ENCODE assay signal across 10 cellular contexts in genomic region chr1:164748253-164748899, GRCh38.
DNase-seq lines count a peak whose midpoint lies in the region; ATAC-seq, FAIRE-seq and TF ChIP-seq lines count a peak whose summit lies in the region.
"Had no signal": no experiment of that assay in that cellular context is flagged by ENCODE, and none has a peak within 500 bp of the region (broad histone marks: within the 10 kb centered on the region; RNA-seq: fewer than 3 reads in every experiment).

No MANE protein-coding gene starts in this region.

- no peaks in the 10 kb centered on the region for H3K9me1 ChIP-seq in endothelial cell of umbilical vein (replicated peaks; ENCODE audit: control insufficient read depth, extremely low read depth, insufficient read depth, low read length)

- POLR2A ChIA-PET in endothelial cell of umbilical vein (lab: Charles Lee) = no interaction called here

- H3K27me3 ChIP-seq in endothelial cell of umbilical vein (ENCODE audit: control insufficient read depth in 2 of 2, insufficient read depth in 2 of 2, low read length in 2 of 2) = no peaks in the 10 kb centered on the region
- no peaks in the 10 kb centered on the region for H3K27me3 ChIP-seq in mucosa of rectum (ENCODE audit: control insufficient read depth in 2 of 2, insufficient read depth in 2 of 2, low read length in 2 of 2)
- no peaks in the 10 kb centered on the region for H3K27me3 ChIP-seq in vagina

- H4K20me1 ChIP-seq in endothelial cell of umbilical vein (replicated peaks; ENCODE audit: control insufficient read depth, extremely low read depth, insufficient read depth, low read length) = no peaks in the 10 kb centered on the region

- TF ChIP-seq POLR2A in endothelial cell of umbilical vein (IDR thresholded peaks at IDR 0.05; ENCODE audit: low read depth, low read length) (no peak), vagina (IDR thresholded peaks at IDR 0.05) (no peak)

- DNase-seq in NCI-H146 (lab: John Stamatoyannopoulos, UW) (peak; percentile 17), NCI-H146 treated with DMSO at 0.1 percent for 48 hours (lab: John Stamatoyannopoulos, UW; ENCODE audit: unreplicated experiment) (no peak), endothelial cell of umbilical vein (ENCODE audit: low read depth, low spot score) (peak; percentile 78), vagina (ENCODE audit: extremely low spot score in 2 of 2) (no peak), SKM-1 treated with dmso at 0.1 percent for 144 hours (lab: John Stamatoyannopoulos, UW; ENCODE audit: unreplicated experiment) (no peak), HPDE6-E6E7 (ENCODE audit: extremely low spot score) (no peak)
- DNase-seq: activated T-cell treated with anti-CD3 and anti-CD28 coated beads, Interleukin-2, amount 50 U/mL, for 24 hours had no signal

- H3K79me2 ChIP-seq in endothelial cell of umbilical vein (ENCODE audit: control insufficient read depth, insufficient read depth, low read length) = no peaks in the 10 kb centered on the region

- TF ChIP-seq CTCF in endothelial cell of umbilical vein (IDR thresholded peaks at IDR 0.05; ENCODE audit: extremely low read depth in 1 of 2, insufficient read depth in 1 of 2, low read depth in 1 of 2, low read length in 2 of 2) (no peak), vagina (IDR thresholded peaks at IDR 0.05) (no peak)

- no peak overlapping the region for H3K4me2 ChIP-seq in endothelial cell of umbilical vein (ENCODE audit: insufficient read depth, low read length)

- intact Hi-C loops in endothelial cell of umbilical vein (cut with micrococcal nuclease) = no loop called here
- intact Hi-C loops in vagina (cut with DNase I) = no loop called here

- no peak for ATAC-seq in HG02973 (IDR thresholded peaks at IDR 0.05; ENCODE audit: unreplicated experiment)

- H3K27ac ChIP-seq in endothelial cell of umbilical vein (ENCODE audit: insufficient read depth, low read depth, low read length) (no peak overlapping the region), mucosa of rectum (ENCODE audit: low read depth in 2 of 2, low read length in 2 of 2) (peak overlapping the region; percentile 33 to 52), vagina (peak overlapping the region; percentile 70)
- H3K27ac ChIP-seq: 22Rv1 had no signal

- H3K4me3 ChIP-seq in endothelial cell of umbilical vein (replicated peaks in 1 of 3; ENCODE audit: insufficient read depth in 1 of 3, low read depth in 1 of 3, low read length in 3 of 3) (no peak overlapping the region), mucosa of rectum (ENCODE audit: low read length in 2 of 2) (no peak overlapping the region), vagina (no peak overlapping the region)

- dilution Hi-C loops in endothelial cell of umbilical vein (cut with MboI; ENCODE audit: extremely low pct_ligation_motif_present, low sequenced_read_pairs) = no loop called here

- BruUV-seq in endothelial cell of umbilical vein (replicated peaks; lab: Mats Ljungman, UMichigan) = no TSS peak

- H3K9ac ChIP-seq in endothelial cell of umbilical vein (replicated peaks; ENCODE audit: extremely low read depth, insufficient read depth, low read length) (no peak overlapping the region), mucosa of rectum (ENCODE audit: low read depth in 1 of 2, low read length in 2 of 2) (no peak overlapping the region)

- FAIRE-seq in endothelial cell of umbilical vein (lab: Jason Lieb, UNC) = no peak

- H3K36me3 ChIP-seq in endothelial cell of umbilical vein (ENCODE audit: control insufficient read depth in 2 of 2, extremely low read depth in 1 of 2, insufficient read depth in 2 of 2, low read length in 2 of 2) (no peaks in the 10 kb centered on the region), mucosa of rectum (ENCODE audit: control insufficient read depth in 2 of 2, insufficient read depth in 2 of 2, low read length in 2 of 2) (no peaks in the 10 kb centered on the region), vagina (no peaks in the 10 kb centered on the region)

- H3K9me3 ChIP-seq in endothelial cell of umbilical vein (replicated peaks; ENCODE audit: control insufficient read depth, insufficient read depth, low read length) (no peaks in the 10 kb centered on the region), mucosa of rectum (ENCODE audit: control insufficient read depth in 2 of 2, low read length in 2 of 2) (no peaks in the 10 kb centered on the region), vagina (no peaks in the 10 kb centered on the region)

- H2AFZ ChIP-seq in endothelial cell of umbilical vein (ENCODE audit: low read depth, low read length) = no peak overlapping the region

- CTCF ChIA-PET in endothelial cell of umbilical vein (lab: Charles Lee) = interaction anchor here (1.1 to 2.4 kb wide), 3 partner anchors 11 to 39 kb away, joined by 3 to 7 read pairs (median 3); no protein-coding TSS in a partner anchor

- peaks cover 5% of the 10 kb centered on the region for H3K4me1 ChIP-seq in endothelial cell of umbilical vein (ENCODE audit: control insufficient read depth, extremely low read depth, insufficient read depth, low read length)
- peaks cover 0 to 5% of the 10 kb centered on the region in 2 donors for H3K4me1 ChIP-seq in mucosa of rectum (ENCODE audit: control insufficient read depth in 2 of 2, insufficient read depth in 2 of 2, low read length in 2 of 2)
- peaks cover 63% of the 10 kb centered on the region for H3K4me1 ChIP-seq in vagina

TF ChIP-seq in endothelial cell of umbilical vein, 7 proteins besides CTCF, POLR2A, EP300 and RAD21:
- TF ChIP-seq GATA2 (IDR thresholded peaks at IDR 0.05; ENCODE audit: insufficient read depth, insufficient read length, low read depth, low read length) (peak; percentile 23), POLR2AphosphoS5 (IDR thresholded peaks at IDR 0.05; ENCODE audit: insufficient read depth, low read depth, low read length) (no peak)

Comparison
In these comparisons a context has a peak if more than half of its experiments do, and no peak if none do; other contexts are left out.
1. DNase-seq: peak in NCI-H146 (single experiment) and endothelial cell of umbilical vein (single experiment); none in NCI-H146 treated with DMSO at 0.1 percent for 48 hours (single experiment), vagina (0 of 2), SKM-1 treated with dmso at 0.1 percent for 144 hours (single experiment) and HPDE6-E6E7 (single experiment).